Comparison of ENCODE assay signal across 18 cellular contexts in the genomic region with DNA sequence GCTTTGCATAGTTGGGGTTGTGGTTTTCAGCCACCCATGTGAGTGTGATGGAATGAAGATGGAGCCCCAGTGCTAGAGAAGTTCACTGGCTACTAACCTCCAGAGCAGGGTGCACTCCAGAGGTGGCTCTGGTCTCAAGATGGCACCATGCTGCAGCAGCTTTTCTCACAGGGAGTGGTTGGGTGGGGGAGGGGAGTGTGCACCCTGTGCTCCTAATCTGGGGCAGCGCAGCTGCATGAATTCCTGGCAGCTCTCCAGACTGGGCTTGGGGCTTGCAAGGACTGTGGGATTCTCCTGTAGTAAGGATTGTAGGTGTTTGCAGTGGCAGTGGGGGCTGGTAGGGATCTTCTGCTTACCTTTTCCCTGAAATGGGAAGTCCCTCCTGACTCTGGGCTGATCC.
"Had no signal": no experiment of that assay in that cellular context is flagged by ENCODE, and none has a peak within 500 bp of the region (broad histone marks: within the 10 kb centered on the region; RNA-seq: fewer than 3 reads in every experiment).

No MANE protein-coding gene starts in this region.

- H3K4me3 Mint-ChIP-seq: activated CD8-positive, alpha-beta memory T cell treated with anti-CD3 and anti-CD28 coated beads, Interleukin-2, amount 10 ng/mL, durations not matched to agents 7 days and 5 days; activated naive CD8-positive, alpha-beta T cell; activated T-cell treated with anti-CD3 and anti-CD28 coated beads, Interleukin-2, amount 50 U/mL, for 24 hours; natural killer cell treated with Interleukin-12 subunit alpha and Interleukin-12 subunit beta and Interleukin-15 and Interleukin-18, amount 100 ng/mL, for 72 hours had no signal

- ATAC-seq: activated CD8-positive, alpha-beta memory T cell treated with anti-CD3 and anti-CD28 coated beads, Interleukin-2, amount 10 ng/mL, durations not matched to agents 7 days and 5 days; left lobe of liver; natural killer cell treated with Interleukin-12 subunit alpha and Interleukin-12 subunit beta and Interleukin-15 and Interleukin-18, amount 100 ng/mL, for 72 hours; right cardiac atrium had no signal

- FAIRE-seq: islet of Langerhans, small intestine had no signal

- H3K27me3 Mint-ChIP-seq: activated CD8-positive, alpha-beta memory T cell treated with anti-CD3 and anti-CD28 coated beads, Interleukin-2, amount 10 ng/mL, durations not matched to agents 7 days and 5 days; activated naive CD8-positive, alpha-beta T cell; activated T-cell treated with anti-CD3 and anti-CD28 coated beads, Interleukin-2, amount 50 U/mL, for 24 hours; natural killer cell treated with Interleukin-12 subunit alpha and Interleukin-12 subunit beta and Interleukin-15 and Interleukin-18, amount 100 ng/mL, for 72 hours; progenitor cell of endocrine pancreas had no signal

- H3K27me3 ChIP-seq: tibial artery had no signal

- H3K27ac Mint-ChIP-seq: activated CD8-positive, alpha-beta memory T cell treated with anti-CD3 and anti-CD28 coated beads, Interleukin-2, amount 10 ng/mL, durations not matched to agents 7 days and 5 days; activated naive CD8-positive, alpha-beta T cell; activated T-cell treated with anti-CD3 and anti-CD28 coated beads, Interleukin-2, amount 50 U/mL, for 24 hours; natural killer cell treated with Interleukin-12 subunit alpha and Interleukin-12 subunit beta and Interleukin-15 and Interleukin-18, amount 100 ng/mL, for 72 hours; progenitor cell of endocrine pancreas had no signal

- H3K4me3 ChIP-seq: tibial artery had no signal

- DNase-seq: activated CD4-positive, alpha-beta T cell treated with anti-CD3 and anti-CD28 coated beads, Interleukin-2, amount 50 U/mL, for 4 hours; activated CD4-positive, CD25-positive, alpha-beta regulatory T cell treated with anti-CD3 and anti-CD28 coated beads, Interleukin-2, amount 50 U/mL, for 72 hours; activated CD8-positive, alpha-beta memory T cell treated with anti-CD3 and anti-CD28 coated beads, Interleukin-2, amount 10 ng/mL, durations not matched to agents 7 days and 5 days; activated gamma-delta T cell; activated T-cell treated with anti-CD3 and anti-CD28 coated beads, Interleukin-2, amount 50 U/mL, for 24 hours; anterior cingulate cortex; foreskin melanocyte; head of caudate nucleus; mammary epithelial cell; occipital lobe; small intestine; tibial artery had no signal

- H3K27ac ChIP-seq: tibial artery had no signal
